In genomic region chr3:152331018-152331541, GRCh38 we compare ENCODE assay signal across 8 cellular contexts.
DNase-seq lines count a peak whose midpoint lies in the region; ATAC-seq, FAIRE-seq and TF ChIP-seq lines count a peak whose summit lies in the region.

No MANE protein-coding gene starts in this region.

- TF ChIP-seq CTCF in body of pancreas (IDR thresholded peaks at IDR 0.05) (no peak), HepG2 (CRISPR knock-in tag; IDR thresholded peaks at IDR 0.05) (no peak), BE2C (IDR thresholded peaks at IDR 0.05; ENCODE audit: low read depth, low read length) (no peak)

- intact Hi-C loops in Right ventricle myocardium inferior (cut with DNase I), result loop anchor here (5.0 kb wide), 1 partner anchor 51 kb away; no protein-coding TSS in a partner anchor
- intact Hi-C loops in cardiac septum (cut with DNase I), result loop anchor here (5.0 kb wide), 1 partner anchor 51 kb away; no protein-coding TSS in a partner anchor
- intact Hi-C loops in body of pancreas (cut with DNase I), result no loop called here
- intact Hi-C loops in HepG2 (cut with micrococcal nuclease; ENCODE audit: unreplicated experiment), result no loop called here

- TF ChIP-seq RAD21 in HepG2 (CRISPR knock-in tag; IDR thresholded peaks at IDR 0.05), result no peak

- H3K9me3 ChIP-seq in body of pancreas (no peaks in the 10 kb centered on the region), HepG2 (ENCODE audit: low read length) (no peaks in the 10 kb centered on the region), BE2C (no peaks in the 10 kb centered on the region)

- no peaks in the 10 kb centered on the region for H3K36me3 ChIP-seq in body of pancreas (replicated peaks in 1 of 2; ENCODE audit: insufficient read depth in 1 of 2, low read depth in 2 of 2)
- peaks cover 0 to 4% of the 10 kb centered on the region in 2 experiments; a peak in 4 of 5 replicates for H3K36me3 ChIP-seq in HepG2 (replicated peaks in 1 of 2; ENCODE audit: control insufficient read depth in 1 of 2, insufficient read depth in 2 of 2, low read length in 2 of 2)
- H3K36me3 ChIP-seq in BE2C, result peaks cover 3% of the 10 kb centered on the region; the same call in 1 of the 2 replicates

- H4K20me1 ChIP-seq in HepG2 (ENCODE audit: insufficient read depth, low read length), result no peaks in the 10 kb centered on the region; the same call in 1 of the 2 replicates

- no peak overlapping the region for H2AFZ ChIP-seq in HepG2 (ENCODE audit: low read length)

- peaks cover 51% of the 10 kb centered on the region for H3K79me2 ChIP-seq in HepG2 (ENCODE audit: insufficient read depth, low read length)

- CTCF ChIA-PET in HepG2 (lab: Yijun Ruan, JAX; ENCODE audit: low intra/inter-chr PET ratio, low total read pairs), result no interaction called here

- peak overlapping the region; percentile 8; the same call in 1 of the 2 replicates for H3K9ac ChIP-seq in HepG2 (ENCODE audit: insufficient read depth, low read depth, low read length)

- H3K27me3 ChIP-seq in body of pancreas (no peaks in the 10 kb centered on the region), HepG2 (ENCODE audit: control insufficient read depth in 1 of 2, insufficient read depth in 2 of 2, low read length in 2 of 2) (no peaks in the 10 kb centered on the region), BE2C (no peaks in the 10 kb centered on the region)

- ATAC-seq in Right ventricle myocardium inferior (peak; percentile 60), body of pancreas (peak; percentile 45), HepG2 (no peak), GM19463 (IDR thresholded peaks at IDR 0.05; ENCODE audit: unreplicated experiment) (no peak)

- DNase-seq in Right ventricle myocardium inferior (ENCODE audit: missing footprints) (no peak), cardiac septum (ENCODE audit: low spot score) (no peak), body of pancreas (no peak), HepG2 (ENCODE audit: low spot score) (peak; percentile 29), NCI-H1436 (lab: John Stamatoyannopoulos, UW) (no peak), amygdala (lab: John Stamatoyannopoulos, UW) (no peak), BE2C (no peak)

- POLR2A ChIA-PET in HepG2 (lab: Yijun Ruan, JAX), result no interaction called here

- BruUV-seq in HepG2 (replicated peaks; lab: Mats Ljungman, UMichigan), result no TSS peak

- H3K4me3 ChIP-seq in body of pancreas (no peak overlapping the region), HepG2 (replicated peaks in 1 of 3; ENCODE audit: insufficient read depth in 1 of 3, low read depth in 2 of 3, low read length in 3 of 3) (no peak overlapping the region), BE2C (ENCODE audit: low read depth, low read length) (no peak overlapping the region)

- no peak overlapping the region for H3K4me2 ChIP-seq in HepG2 (ENCODE audit: low read depth, low read length)

- WGBS in body of pancreas, 2 donors, result 58 to 73% methylated on average over 2 of the region's 2 CpGs
- 94% methylated on average over 2 of the region's 2 CpGs for WGBS in HepG2 (ENCODE audit: low lambda C conversion rate)

- in situ Hi-C loops in HepG2 (cut with HindIII; ENCODE audit: extremely low pct_ligation_motif_present, low pct_unique_long_range_greater_than_20kb), result no loop called here

- H3K4me1 ChIP-seq in body of pancreas (peaks cover 40% of the 10 kb centered on the region), HepG2 (ENCODE audit: insufficient read depth, low read length) (peaks cover 31% of the 10 kb centered on the region), BE2C (no peaks in the 10 kb centered on the region; the same call in 1 of the 2 replicates)

- no peak for FAIRE-seq in HepG2 (lab: Jason Lieb, UNC)

- H3K27ac ChIP-seq in body of pancreas (peak overlapping the region; percentile 18 to 58 (median 46)), HepG2 (ENCODE audit: extremely low read length, insufficient read depth, low read length) (no peak overlapping the region)

- no peak for TF ChIP-seq EP300 in HepG2 (IDR thresholded peaks at IDR 0.05; ENCODE audit: low read depth in 2 of 2, low read length in 2 of 2)
- no peak for TF ChIP-seq EP300 in HepG2 (CRISPR knock-in tag; IDR thresholded peaks at IDR 0.05; ENCODE audit: borderline replicate concordance)

- TF ChIP-seq POLR2A in body of pancreas (IDR thresholded peaks at IDR 0.05) (no peak), HepG2 (IDR thresholded peaks at IDR 0.05; ENCODE audit: insufficient read depth in 1 of 2, low read depth in 2 of 2, low read length in 2 of 2) (no peak)

TF ChIP-seq in HepG2, 621 proteins besides CTCF, POLR2A, EP300 and RAD21:
- no peak for TF ChIP-seq ZBTB42 (CRISPR knock-in tag; IDR thresholded peaks at IDR 0.05)
- TF ChIP-seq ELF3 (CRISPR knock-in tag; IDR thresholded peaks at IDR 0.05), result 0 out of 2 replicates have a peak, but pooled peaks have one; percentile 35
- no peak for TF ChIP-seq ZNF788 (CRISPR knock-in tag; IDR thresholded peaks at IDR 0.05; ENCODE audit: borderline replicate concordance)
- TF ChIP-seq ZNF3 (CRISPR knock-in tag; IDR thresholded peaks at IDR 0.05), result no peak

Comparison
In these comparisons a context has a peak if more than half of its experiments do, and no peak if none do; other contexts are left out.
1. ATAC-seq: peak in Right ventricle myocardium inferior (single experiment) and body of pancreas (single experiment); none in HepG2 (single experiment) and GM19463 (single experiment).
2. intact Hi-C loops: an anchor here in Right ventricle myocardium inferior (5.0 kb wide) and cardiac septum (5.0 kb wide); none called in body of pancreas and HepG2.